In genomic region chr9:101353683-101354082, GRCh38 we compare ENCODE assay signal across 1 cellular context.
TF ChIP-seq lines count a peak whose summit lies in the region.

No MANE protein-coding gene starts in this region.

TF ChIP-seq in liver, 16 proteins besides CTCF, POLR2A, EP300 and RAD21:
- TF ChIP-seq REST (IDR thresholded peaks at IDR 0.05) = no peak
- no peak for TF ChIP-seq ZBTB33 (IDR thresholded peaks at IDR 0.05)
- no peak for TF ChIP-seq FOXA1 (IDR thresholded peaks at IDR 0.05)
- TF ChIP-seq HNF4G (IDR thresholded peaks at IDR 0.05) = no peak
- peak; percentile 19 for TF ChIP-seq SP1 (IDR thresholded peaks at IDR 0.05)
- TF ChIP-seq GABPA (IDR thresholded peaks at IDR 0.05 in 1 of 2, conservative IDR thresholded peaks at IDR 0.05 in 1 of 2) = no peak
- TF ChIP-seq NR2F2 (IDR thresholded peaks at IDR 0.05) = no peak
- TF ChIP-seq FOXA2 (IDR thresholded peaks at IDR 0.05) = no peak
- TF ChIP-seq YY1 (IDR thresholded peaks at IDR 0.05) = no peak
- TF ChIP-seq EGR1 (IDR thresholded peaks at IDR 0.05; ENCODE audit: low read depth in 2 of 2) = no peak
- no peak for TF ChIP-seq ATF3 (IDR thresholded peaks at IDR 0.05)
- TF ChIP-seq MAX (IDR thresholded peaks at IDR 0.05) = no peak
- TF ChIP-seq HNF4A (conservative IDR thresholded peaks at IDR 0.05) = peak in 1 of 2 donors; percentile 13
- TF ChIP-seq RXRA (IDR thresholded peaks at IDR 0.05) = peak in 1 of 2 donors; percentile 8
- no peak for TF ChIP-seq TAF1 (conservative IDR thresholded peaks at IDR 0.05)
- no peak for TF ChIP-seq JUND (IDR thresholded peaks at IDR 0.05)
TF ChIP-seq in liver: peak in this region for 3.
